13 cellular contexts compared by ENCODE assay signal in the genomic region with DNA sequence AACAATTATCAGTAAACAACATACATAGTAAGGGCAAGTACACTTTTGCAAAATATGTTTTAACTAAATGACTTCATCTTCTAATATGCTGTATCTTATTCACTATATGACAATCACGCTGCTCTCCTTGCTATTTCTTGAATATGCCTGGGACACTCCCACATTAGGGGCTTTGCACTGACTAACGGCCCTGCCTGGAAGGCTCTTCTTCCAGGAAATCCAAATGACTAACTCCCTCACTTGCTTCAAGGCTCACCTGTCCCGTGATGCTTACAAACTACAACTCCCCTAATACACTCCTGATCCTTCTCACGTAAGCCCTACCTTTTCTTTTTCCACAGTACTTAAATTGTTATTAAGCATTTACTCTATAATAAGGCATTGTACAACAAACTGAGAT. TPM values are rescaled to one million over a fixed set of nuclear protein-coding genes. Genes with fewer than 3 reads are reported as not detected.
DNase-seq lines count a peak whose midpoint lies in the region; ATAC-seq, FAIRE-seq and TF ChIP-seq lines count a peak whose summit lies in the region.
"Had no signal": no experiment of that assay in that cellular context is flagged by ENCODE, and none has a peak within 500 bp of the region (broad histone marks: within the 10 kb centered on the region; RNA-seq: fewer than 3 reads in every experiment).

No MANE protein-coding gene starts in this region.

- no peaks in the 10 kb centered on the region for H3K9me3 ChIP-seq in CD4-positive, CD25-positive, alpha-beta regulatory T cell (ENCODE audit: control insufficient read depth in 2 of 2, low read length in 2 of 2)
- H3K9me3 ChIP-seq: SJCRH30 had no signal

- H3K36me3 Mint-ChIP-seq in CD4-positive, CD25-positive, alpha-beta regulatory T cell = peaks cover 6% of the 10 kb centered on the region
- H3K36me3 Mint-ChIP-seq in WTC11 = no peaks in the 10 kb centered on the region
- H3K36me3 Mint-ChIP-seq in endothelial cell (ENCODE audit: low read depth, unreplicated experiment) = no peaks in the 10 kb centered on the region
- H3K36me3 Mint-ChIP-seq: activated naive CD4-positive, alpha-beta T cell treated with anti-CD3 and anti-CD28 coated beads, Interleukin-2, amount 50 U/mL, for 72 hours had no signal

- peak overlapping the region; percentile 68 for H3K4me3 ChIP-seq in CD4-positive, CD25-positive, alpha-beta regulatory T cell (ENCODE audit: low read depth, low read length)
- H3K4me3 ChIP-seq: coronary artery, SJCRH30 had no signal

- H3K27ac Mint-ChIP-seq in CD4-positive, CD25-positive, alpha-beta regulatory T cell = peak overlapping the region in 2 of 3 donors; percentile 60 to 68
- H3K27ac Mint-ChIP-seq in WTC11 = peak overlapping the region; percentile 35; the same call in 1 of the 2 replicates
- no peak overlapping the region for H3K27ac Mint-ChIP-seq in endothelial cell (ENCODE audit: unreplicated experiment)

- TF ChIP-seq CTCF in WTC11 (IDR thresholded peaks at IDR 0.05) (no peak), foreskin keratinocyte (conservative IDR thresholded peaks at IDR 0.05) (no peak), endothelial cell (IDR thresholded peaks at IDR 0.05; ENCODE audit: unreplicated experiment) (no peak)

- FAIRE-seq in GM18507 (lab: Jason Lieb, UNC) = peak; percentile 15

- H3K27ac ChIP-seq in CD4-positive, CD25-positive, alpha-beta regulatory T cell (ENCODE audit: insufficient read depth, low read length, poor library complexity, severe bottlenecking) = peak overlapping the region; percentile 55
- H3K27ac ChIP-seq in foreskin keratinocyte = no peak overlapping the region
- H3K27ac ChIP-seq: coronary artery, SJCRH30 had no signal

- peaks cover 53 to 83% (median 71%) of the 10 kb centered on the region in 4 donors for H3K4me1 Mint-ChIP-seq in CD4-positive, CD25-positive, alpha-beta regulatory T cell
- H3K4me1 Mint-ChIP-seq in WTC11 = peaks cover 25% of the 10 kb centered on the region
- H3K4me1 Mint-ChIP-seq in endothelial cell (ENCODE audit: unreplicated experiment) = peaks cover 8% of the 10 kb centered on the region

- POLR2A ChIA-PET in WTC11 (lab: Charles Lee) = no interaction called here

- DNase-seq in CD4-positive, CD25-positive, alpha-beta regulatory T cell = no peak
- no peak for DNase-seq in GM18507 (ENCODE audit: extremely low spot score, insufficient read length, low read depth)
- no peak for DNase-seq in WTC11 (ENCODE audit: low spot score)
- peak; percentile 59 to 78 for DNase-seq in foreskin keratinocyte
- no peak for DNase-seq in EL
- DNase-seq in endothelial cell (ENCODE audit: low spot score) = no peak
- no peak for DNase-seq in NCI-H69 (lab: John Stamatoyannopoulos, UW)
- DNase-seq: NCI-H1930, retina, SJCRH30, substantia nigra had no signal

- H3K36me3 ChIP-seq in CD4-positive, CD25-positive, alpha-beta regulatory T cell (ENCODE audit: control insufficient read depth, insufficient read depth, low read length) = no peaks in the 10 kb centered on the region
- H3K36me3 ChIP-seq: SJCRH30 had no signal

- CTCF ChIA-PET in WTC11 (lab: Charles Lee) = no interaction called here

- H3K9me3 Mint-ChIP-seq in CD4-positive, CD25-positive, alpha-beta regulatory T cell = no peaks in the 10 kb centered on the region
- H3K9me3 Mint-ChIP-seq in WTC11 = no peaks in the 10 kb centered on the region
- no peaks in the 10 kb centered on the region for H3K9me3 Mint-ChIP-seq in endothelial cell (ENCODE audit: unreplicated experiment)
- H3K9me3 Mint-ChIP-seq: activated naive CD4-positive, alpha-beta T cell treated with anti-CD3 and anti-CD28 coated beads, Interleukin-2, amount 50 U/mL, for 72 hours had no signal

- H3K4me1 ChIP-seq in CD4-positive, CD25-positive, alpha-beta regulatory T cell (ENCODE audit: control insufficient read depth, insufficient read depth, low read length, poor library complexity, severe bottlenecking) = peaks cover 32% of the 10 kb centered on the region
- peaks cover 14% of the 10 kb centered on the region for H3K4me1 ChIP-seq in foreskin keratinocyte

- no peaks in the 10 kb centered on the region for H3K27me3 ChIP-seq in CD4-positive, CD25-positive, alpha-beta regulatory T cell (ENCODE audit: control insufficient read depth, insufficient read depth, low read length)
- H3K27me3 ChIP-seq in foreskin keratinocyte = no peaks in the 10 kb centered on the region
- H3K27me3 ChIP-seq: SJCRH30 had no signal

- peak overlapping the region; percentile 52 to 71 (median 56) for H3K4me3 Mint-ChIP-seq in CD4-positive, CD25-positive, alpha-beta regulatory T cell
- H3K4me3 Mint-ChIP-seq in WTC11 (no peak overlapping the region), endothelial cell (ENCODE audit: unreplicated experiment) (no peak overlapping the region)

- H3K27me3 Mint-ChIP-seq in CD4-positive, CD25-positive, alpha-beta regulatory T cell = no peaks in the 10 kb centered on the region
- H3K27me3 Mint-ChIP-seq in WTC11 (ENCODE audit: low read depth) (no peaks in the 10 kb centered on the region), endothelial cell (ENCODE audit: unreplicated experiment) (no peaks in the 10 kb centered on the region)

- peak in 1 of 2 donors; percentile 16 for ATAC-seq in CD4-positive, CD25-positive, alpha-beta regulatory T cell (ENCODE audit: low read depth in 2 of 2)
- peak; percentile 61 for ATAC-seq in WTC11
- peak; percentile 100 for ATAC-seq in foreskin keratinocyte

TF ChIP-seq in WTC11, 78 proteins besides CTCF, POLR2A, EP300 and RAD21:
- TF ChIP-seq, protein P1, sequence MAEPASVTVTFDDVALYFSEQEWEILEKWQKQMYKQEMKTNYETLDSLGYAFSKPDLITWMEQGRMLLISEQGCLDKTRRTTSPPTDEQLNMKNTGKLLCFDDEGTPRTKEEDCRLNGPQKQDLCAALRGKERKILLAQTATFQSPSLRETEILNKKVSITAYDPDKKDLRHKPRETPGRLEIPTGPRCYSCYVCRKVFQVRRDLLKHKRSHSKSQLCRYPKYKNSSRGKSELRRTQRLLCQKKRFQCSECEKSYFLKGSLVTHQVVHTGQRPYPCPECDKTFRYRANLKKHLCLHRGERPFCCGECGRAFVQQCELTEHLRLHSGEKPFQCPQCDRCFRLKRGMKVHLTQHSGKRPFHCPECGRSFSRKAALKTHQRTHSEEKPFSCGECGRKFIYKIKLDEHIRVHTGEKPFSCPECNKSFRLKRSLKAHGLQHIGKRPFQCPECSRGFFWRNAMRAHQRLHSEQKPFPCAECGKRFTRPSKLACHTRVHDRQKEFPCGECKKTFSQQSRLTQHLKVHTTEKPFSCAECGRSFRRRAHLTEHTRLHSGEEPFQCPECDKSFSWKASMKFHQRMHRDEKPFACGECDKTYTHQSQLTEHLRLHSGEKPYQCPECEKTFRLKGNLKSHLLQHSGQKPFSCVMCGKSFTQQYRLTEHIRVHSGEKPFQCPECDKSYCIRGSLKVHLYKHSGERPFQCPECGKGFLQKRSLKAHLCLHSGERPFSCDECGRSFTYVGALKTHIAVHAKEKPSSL (CRISPR knock-in tag; conservative IDR thresholded peaks at IDR 0.05) = no peak
- TF ChIP-seq ZBTB21 (CRISPR knock-in tag; IDR thresholded peaks at IDR 0.05; ENCODE audit: borderline replicate concordance) (no peak), KAT7 (CRISPR knock-in tag; IDR thresholded peaks at IDR 0.05; ENCODE audit: borderline replicate concordance) (no peak), ELF4 (CRISPR knock-in tag; IDR thresholded peaks at IDR 0.05; ENCODE audit: low read depth) (no peak), GRHL2 (CRISPR knock-in tag; IDR thresholded peaks at IDR 0.05; ENCODE audit: insufficient replicate concordance, severe bottlenecking) (no peak), NFE2L1 (CRISPR knock-in tag; IDR thresholded peaks at IDR 0.05) (no peak), OVOL2 (CRISPR knock-in tag; IDR thresholded peaks at IDR 0.05; ENCODE audit: borderline replicate concordance) (no peak)
- TF ChIP-seq, protein P2, sequence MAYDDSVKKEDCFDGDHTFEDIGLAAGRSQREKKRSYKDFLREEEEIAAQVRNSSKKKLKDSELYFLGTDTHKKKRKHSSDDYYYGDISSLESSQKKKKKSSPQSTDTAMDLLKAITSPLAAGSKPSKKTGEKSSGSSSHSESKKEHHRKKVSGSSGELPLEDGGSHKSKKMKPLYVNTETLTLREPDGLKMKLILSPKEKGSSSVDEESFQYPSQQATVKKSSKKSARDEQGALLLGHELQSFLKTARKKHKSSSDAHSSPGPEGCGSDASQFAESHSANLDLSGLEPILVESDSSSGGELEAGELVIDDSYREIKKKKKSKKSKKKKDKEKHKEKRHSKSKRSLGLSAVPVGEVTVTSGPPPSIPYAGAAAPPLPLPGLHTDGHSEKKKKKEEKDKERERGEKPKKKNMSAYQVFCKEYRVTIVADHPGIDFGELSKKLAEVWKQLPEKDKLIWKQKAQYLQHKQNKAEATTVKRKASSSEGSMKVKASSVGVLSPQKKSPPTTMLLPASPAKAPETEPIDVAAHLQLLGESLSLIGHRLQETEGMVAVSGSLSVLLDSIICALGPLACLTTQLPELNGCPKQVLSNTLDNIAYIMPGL (CRISPR knock-in tag; IDR thresholded peaks at IDR 0.05) = no peak
- TF ChIP-seq, protein P3, sequence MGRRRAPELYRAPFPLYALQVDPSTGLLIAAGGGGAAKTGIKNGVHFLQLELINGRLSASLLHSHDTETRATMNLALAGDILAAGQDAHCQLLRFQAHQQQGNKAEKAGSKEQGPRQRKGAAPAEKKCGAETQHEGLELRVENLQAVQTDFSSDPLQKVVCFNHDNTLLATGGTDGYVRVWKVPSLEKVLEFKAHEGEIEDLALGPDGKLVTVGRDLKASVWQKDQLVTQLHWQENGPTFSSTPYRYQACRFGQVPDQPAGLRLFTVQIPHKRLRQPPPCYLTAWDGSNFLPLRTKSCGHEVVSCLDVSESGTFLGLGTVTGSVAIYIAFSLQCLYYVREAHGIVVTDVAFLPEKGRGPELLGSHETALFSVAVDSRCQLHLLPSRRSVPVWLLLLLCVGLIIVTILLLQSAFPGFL (CRISPR knock-in tag; IDR thresholded peaks at IDR 0.05; ENCODE audit: borderline replicate concordance) = no peak
TF ChIP-seq in WTC11: peak in this region for 0.

RNA-seq across cellular contexts. Expression of a gene that starts 10.6 kb away (rescaled TPM):
- total RNA-seq in CD4-positive, CD25-positive, alpha-beta regulatory T cell = 14.0 TPM
- 10 to 100 TPM; 34.1 to 42.6 (median 35.4) TPM for polyA plus RNA-seq in CD4-positive, CD25-positive, alpha-beta regulatory T cell
- total RNA-seq in WTC11 (2021) = 13.2 to 14.1 TPM (median 13.7 TPM) in 3 replicates
- total RNA-seq in foreskin keratinocyte = 19.8 and 23.6 TPM in 2 replicates
- 16.4 and 17.8 TPM in 2 replicates for polyA plus RNA-seq in foreskin keratinocyte
- 14.5 TPM for total RNA-seq in endothelial cell (ENCODE audit: unreplicated experiment)

RNA-seq across cellular contexts. Expression of a gene that starts 10.8 kb away (rescaled TPM):
- total RNA-seq in CD4-positive, CD25-positive, alpha-beta regulatory T cell = 20.5 TPM
- polyA plus RNA-seq in CD4-positive, CD25-positive, alpha-beta regulatory T cell = 1 to 10 TPM; 5.7 to 6.4 (median 6.1) TPM
- total RNA-seq in WTC11 (2021) (8.1 to 9.9 TPM (median 8.6 TPM) in 3 replicates), foreskin keratinocyte (20.4 and 21.2 TPM in 2 replicates), endothelial cell (ENCODE audit: unreplicated experiment) (21.6 TPM)
- polyA plus RNA-seq in foreskin keratinocyte = 4.6 and 6.1 TPM in 2 replicates

Comparison
In these comparisons a context has a peak if more than half of its experiments do, and no peak if none do; other contexts are left out.
1. DNase-seq: peak in foreskin keratinocyte (2 of 2); none in CD4-positive, CD25-positive, alpha-beta regulatory T cell (0 of 3), GM18507 (single experiment), WTC11 (single experiment), EL (single experiment), endothelial cell (single experiment) and NCI-H69 (single experiment).
2. H3K4me3 Mint-ChIP-seq: peak in CD4-positive, CD25-positive, alpha-beta regulatory T cell (4 of 4); none in WTC11 (single experiment) and endothelial cell (single experiment).